22 cellular contexts compared by ENCODE assay signal in genomic region chr12:125208942-125209341, GRCh38. TPM values are rescaled to one million over a fixed set of nuclear protein-coding genes. Genes with fewer than 3 reads are reported as not detected.
DNase-seq lines count a peak whose midpoint lies in the region; ATAC-seq and TF ChIP-seq lines count a peak whose summit lies in the region.
"Had no signal": no experiment of that assay in that cellular context is flagged by ENCODE, and none has a peak within 500 bp of the region (broad histone marks: within the 10 kb centered on the region; RNA-seq: fewer than 3 reads in every experiment).

No MANE protein-coding gene starts in this region.

- WGBS in HUES64 = 36% methylated on average over 12 of the region's 12 CpGs

- no peaks in the 10 kb centered on the region for H3K9me3 Mint-ChIP-seq in CD8-positive, alpha-beta T cell

- H3K27ac ChIP-seq in HUES64 (ENCODE audit: low read depth, low read length) = peak overlapping the region; percentile 65
- H3K27ac ChIP-seq in CD8-positive, alpha-beta T cell (ENCODE audit: low read depth, low read length) = no peak overlapping the region
- no peak overlapping the region for H3K27ac ChIP-seq in upper lobe of right lung
- H3K27ac ChIP-seq: SJSA1 had no signal

- intact Hi-C loops in CD8-positive, alpha-beta T cell (cut with DNase I, micrococcal nuclease) = no loop called here
- intact Hi-C loops in upper lobe of right lung (cut with DNase I) = no loop called here

- DNase-seq in D341Med (ENCODE audit: low spot score) (peak; percentile 43), ecto neural progenitor cell (ENCODE audit: low spot score) (peak; percentile 71), left kidney (ENCODE audit: low read depth, low spot score) (peak; percentile 27), A172 (ENCODE audit: low spot score) (no peak), NCI-H1694 treated with DMSO at 0.1 percent for 48 hours (lab: John Stamatoyannopoulos, UW) (no peak), upper lobe of right lung (no peak)
- DNase-seq in CD8-positive, alpha-beta T cell = no peak
- DNase-seq: ACHN; AML-193; CD4-positive, CD25-positive, alpha-beta regulatory T cell; DMS79; GOT3; IMR-90; Karpas-422; MG63; NCI-H1105; NCI-H1694; NCI-H2107; NCI-H446; NCI-H774 had no signal

- POLR2A ChIA-PET in CD8-positive, alpha-beta T cell (lab: Charles Lee) = no interaction called here

- peaks cover 25% of the 10 kb centered on the region for H3K4me1 ChIP-seq in HUES64 (ENCODE audit: insufficient read depth, low read length)
- H3K4me1 ChIP-seq in CD8-positive, alpha-beta T cell (ENCODE audit: insufficient read depth, low read length) = no peaks in the 10 kb centered on the region
- no peaks in the 10 kb centered on the region for H3K4me1 ChIP-seq in upper lobe of right lung
- H3K4me1 ChIP-seq: SJSA1 had no signal

- H3K9me3 ChIP-seq in HUES64 (ENCODE audit: insufficient read depth, low read depth, low read length) (no peaks in the 10 kb centered on the region), upper lobe of right lung (no peaks in the 10 kb centered on the region)
- no peaks in the 10 kb centered on the region for H3K9me3 ChIP-seq in CD8-positive, alpha-beta T cell (ENCODE audit: low read length)
- H3K9me3 ChIP-seq: MG63, SJSA1 had no signal

- H3K4me3 Mint-ChIP-seq in CD8-positive, alpha-beta T cell = no peak overlapping the region
- H3K4me3 Mint-ChIP-seq: CD4-positive, CD25-positive, alpha-beta regulatory T cell had no signal

- H3K4me3 ChIP-seq in HUES64 (ENCODE audit: low read length) = no peak overlapping the region
- no peak overlapping the region for H3K4me3 ChIP-seq in CD8-positive, alpha-beta T cell (ENCODE audit: low read depth, low read length)
- H3K4me3 ChIP-seq in upper lobe of right lung = no peak overlapping the region
- H3K4me3 ChIP-seq: MG63, SJSA1 had no signal

- no peak for TF ChIP-seq CTCF in CD8-positive, alpha-beta T cell (IDR thresholded peaks at IDR 0.05)
- TF ChIP-seq CTCF in upper lobe of right lung (IDR thresholded peaks at IDR 0.05) = no peak

- ATAC-seq in CD8-positive, alpha-beta T cell = no peak
- no peak for ATAC-seq in upper lobe of right lung

- peak overlapping the region; percentile 63 for H3K9ac ChIP-seq in HUES64 (ENCODE audit: low read depth, low read length)

- H3K36me3 Mint-ChIP-seq in CD8-positive, alpha-beta T cell = no peaks in the 10 kb centered on the region
- H3K36me3 Mint-ChIP-seq: CD4-positive, CD25-positive, alpha-beta regulatory T cell had no signal

- peaks cover 25% of the 10 kb centered on the region for H3K27me3 Mint-ChIP-seq in CD8-positive, alpha-beta T cell (ENCODE audit: low read depth)

- H3K4me1 Mint-ChIP-seq in CD8-positive, alpha-beta T cell (ENCODE audit: low read depth) = no peaks in the 10 kb centered on the region

- H3K36me3 ChIP-seq in HUES64 (ENCODE audit: insufficient read depth, low read length) (no peaks in the 10 kb centered on the region), upper lobe of right lung (no peaks in the 10 kb centered on the region)
- no peaks in the 10 kb centered on the region for H3K36me3 ChIP-seq in CD8-positive, alpha-beta T cell (ENCODE audit: insufficient read depth, low read length)
- H3K36me3 ChIP-seq: MG63, SJSA1 had no signal

- no peak overlapping the region for H3K27ac Mint-ChIP-seq in CD8-positive, alpha-beta T cell

- CTCF ChIA-PET in CD8-positive, alpha-beta T cell (lab: Charles Lee) = no interaction called here

- H3K27me3 ChIP-seq in HUES64 (ENCODE audit: insufficient read depth, low read length) (no peaks in the 10 kb centered on the region), upper lobe of right lung (peaks cover 22% of the 10 kb centered on the region)
- H3K27me3 ChIP-seq in CD8-positive, alpha-beta T cell (ENCODE audit: insufficient read depth, low read length) = no peaks in the 10 kb centered on the region
- H3K27me3 ChIP-seq: MG63, SJSA1 had no signal

RNA-seq across cellular contexts. Expression of gene TMEM132B, which starts 22.8 kb away (rescaled TPM):
- polyA plus RNA-seq in HUES64 (2013, experiment 1 of 2) = 26.2 TPM
- polyA plus RNA-seq in HUES64 (2013, experiment 2 of 2) = 26.8 TPM
- 0.60 and 0.67 TPM in 2 replicates for total RNA-seq in A172 (2014; rRNA removed; shearing (Covaris generic))
- not detected for total RNA-seq in CD8-positive, alpha-beta T cell
- 0.93 TPM for total RNA-seq in upper lobe of right lung
- total RNA-seq: CD4-positive, CD25-positive, alpha-beta regulatory T cell had no signal
- polyA plus RNA-seq: CD4-positive, CD25-positive, alpha-beta regulatory T cell had no signal

Comparison
In these comparisons a context has a peak if more than half of its experiments do, and no peak if none do; other contexts are left out.
1. DNase-seq: peak in D341Med (single experiment), ecto neural progenitor cell (single experiment) and left kidney (single experiment); none in A172 (single experiment), CD8-positive, alpha-beta T cell (0 of 7), NCI-H1694 treated with DMSO at 0.1 percent for 48 hours (single experiment) and upper lobe of right lung (single experiment).